In genomic region chr11:60185512-60185827, GRCh38 we compare ENCODE assay signal across 5 cellular contexts. TPM values are rescaled to one million over a fixed set of nuclear protein-coding genes. Genes with fewer than 3 reads are reported as not detected.
"Had no signal": no experiment of that assay in that cellular context is flagged by ENCODE, and none has a peak within 500 bp of the region (broad histone marks: within the 10 kb centered on the region; RNA-seq: fewer than 3 reads in every experiment).

No MANE protein-coding gene starts in this region.

RNA-seq across cellular contexts. Expression of gene MS4A6A, which starts 2.6 kb away (rescaled TPM):
- total RNA-seq: neural crest cell had no signal

RNA-seq across cellular contexts. Expression of gene MS4A4E, which starts 57.5 kb away (rescaled TPM):
- total RNA-seq: cerebellum, glomerular endothelial cell, kidney epithelial cell, temporal lobe had no signal
